Comparison of ENCODE assay signal across 26 cellular contexts in genomic region chr2:175275499-175275898, GRCh38.
DNase-seq lines count a peak whose midpoint lies in the region; TF ChIP-seq lines count a peak whose summit lies in the region.
"Had no signal": no experiment of that assay in that cellular context is flagged by ENCODE, and none has a peak within 500 bp of the region (broad histone marks: within the 10 kb centered on the region; RNA-seq: fewer than 3 reads in every experiment).

No MANE protein-coding gene starts in this region.

- no peaks in the 10 kb centered on the region for H3K9me2 ChIP-seq in SK-N-SH

- POLR2A ChIA-PET in SK-N-SH (lab: Yijun Ruan, JAX): no interaction called here

- no peaks in the 10 kb centered on the region for H3K9me3 ChIP-seq in SK-N-SH
- no peaks in the 10 kb centered on the region for H3K9me3 ChIP-seq in spleen
- H3K9me3 ChIP-seq: gastrocnemius medialis, HAP-1, uterus had no signal

- WGBS in SK-N-SH (ENCODE audit: low lambda C conversion rate): 0% methylated on average over 1 of the region's 1 CpG
- WGBS in spleen, 5 donors: 25 to 52% (median 40%) methylated on average over 1 of the region's 1 CpG

- H3K4me1 Mint-ChIP-seq in mesothelial cell of epicardium: peaks cover 7% of the 10 kb centered on the region
- H3K4me1 Mint-ChIP-seq: memory B cell had no signal

- H3K27ac Mint-ChIP-seq in mesothelial cell of epicardium: no peak overlapping the region
- H3K27ac Mint-ChIP-seq: activated CD8-positive, alpha-beta T cell treated with anti-CD3 and anti-CD28 coated beads for 36 hours; memory B cell; progenitor cell of endocrine pancreas; T-helper 1 cell treated with Interleukin-12 subunit alpha and Interleukin-12 subunit beta and Interleukin-4 antibody, amounts not matched to agents 30 μg/mL and 1 μg/mL, for 36 hours had no signal

- H3K4me3 ChIP-seq in SK-N-SH (ENCODE audit: low read depth in 2 of 2, low read length in 1 of 2) (no peak overlapping the region), spleen (no peak overlapping the region)
- H3K4me3 ChIP-seq: dorsolateral prefrontal cortex, gastrocnemius medialis, GM12878, HAP-1, hepatocyte, K562, uterus had no signal

- H3K79me2 ChIP-seq in SK-N-SH (ENCODE audit: insufficient read depth): no peaks in the 10 kb centered on the region
- H3K79me2 ChIP-seq: hepatocyte had no signal

- no peaks in the 10 kb centered on the region for H4K20me1 ChIP-seq in SK-N-SH (ENCODE audit: insufficient read depth)

- H3K4me1 ChIP-seq in SK-N-SH (ENCODE audit: control insufficient read depth in 1 of 2, insufficient read depth in 2 of 2, low read depth in 1 of 2, low read length in 1 of 2): peaks cover 0 to 7% of the 10 kb centered on the region in 2 experiments; a peak in 1 of 4 replicates
- no peaks in the 10 kb centered on the region for H3K4me1 ChIP-seq in spleen
- H3K4me1 ChIP-seq: gastrocnemius medialis, HAP-1, uterus had no signal

- H3K27me3 ChIP-seq in SK-N-SH (ENCODE audit: insufficient read depth) (no peaks in the 10 kb centered on the region; the same call in 1 of the 2 replicates), spleen (replicated peaks in 1 of 7) (no peaks in the 10 kb centered on the region)
- H3K27me3 ChIP-seq: gastrocnemius medialis had no signal

- no peak overlapping the region for H3K9ac ChIP-seq in SK-N-SH

- H3F3A ChIP-seq in SK-N-SH (replicated peaks; ENCODE audit: insufficient read depth): no peaks in the 10 kb centered on the region

- intact Hi-C loops in spleen (cut with DNase I; ENCODE audit: low total_unique reads): no loop called here

- no peak overlapping the region for H3K4me3 Mint-ChIP-seq in mesothelial cell of epicardium
- H3K4me3 Mint-ChIP-seq: activated CD8-positive, alpha-beta T cell treated with anti-CD3 and anti-CD28 coated beads for 36 hours; memory B cell; T-helper 1 cell treated with Interleukin-12 subunit alpha and Interleukin-12 subunit beta and Interleukin-4 antibody, amounts not matched to agents 30 μg/mL and 1 μg/mL, for 36 hours had no signal

- no peak overlapping the region for H2AFZ ChIP-seq in SK-N-SH (ENCODE audit: low read depth)
- H2AFZ ChIP-seq: hepatocyte had no signal

- no peak overlapping the region for H3K4me2 ChIP-seq in SK-N-SH
- H3K4me2 ChIP-seq: hepatocyte had no signal

- TF ChIP-seq CTCF in SK-N-SH (IDR thresholded peaks at IDR 0.05) (no peak), mesothelial cell of epicardium (IDR thresholded peaks at IDR 0.05; ENCODE audit: unreplicated experiment) (no peak), spleen (IDR thresholded peaks at IDR 0.05 in 8 of 11, conservative IDR thresholded peaks at IDR 0.05 in 3 of 11) (no peak)

- no peak overlapping the region for H3K27ac ChIP-seq in SK-N-SH (ENCODE audit: low read depth in 2 of 2, low read length in 1 of 2)
- no peak overlapping the region for H3K27ac ChIP-seq in spleen
- H3K27ac ChIP-seq: C4-2B, dorsolateral prefrontal cortex, gastrocnemius medialis, hepatocyte, uterus had no signal

- CTCF ChIA-PET in SK-N-SH (lab: Yijun Ruan, JAX): interaction anchor here (0.9 to 1.8 kb wide), 6 partner anchors 12 to 822 kb away, joined by 3 to 9 read pairs (median 4); no protein-coding TSS in a partner anchor

- DNase-seq in COLO829 (ENCODE audit: low spot score): peak; percentile 19
- DNase-seq in COR-L47 (lab: John Stamatoyannopoulos, UW): peak; percentile 79
- peak; percentile 30 for DNase-seq in NCI-H2081 treated with DMSO at 0.1 percent for 48 hours (lab: John Stamatoyannopoulos, UW)
- DNase-seq in SK-N-SH: peak; percentile 37
- no peak for DNase-seq in mesothelial cell of epicardium (ENCODE audit: low spot score in 2 of 2, unreplicated experiment in 2 of 2)
- no peak for DNase-seq in spleen
- DNase-seq in HCEC 1CT: no peak
- DNase-seq: activated CD4-positive, CD25-positive, alpha-beta regulatory T cell treated with anti-CD3 and anti-CD28 coated beads, Interleukin-2, amount 50 U/mL, for 72 hours; activated CD8-positive, alpha-beta T cell treated with anti-CD3 and anti-CD28 coated beads for 36 hours; Calu3; cerebellar nuclear complex; dorsolateral prefrontal cortex; EL; gastrocnemius medialis; NCI-H1694; NCI-H526 treated with DMSO at 0.1 percent for 48 hours; stimulated activated naive CD4-positive, alpha-beta T cell treated with Interleukin-2 at 50 U/mL for 16 hours; uterus had no signal

- H3K9me3 Mint-ChIP-seq in mesothelial cell of epicardium: no peaks in the 10 kb centered on the region
- H3K9me3 Mint-ChIP-seq: activated CD8-positive, alpha-beta T cell treated with anti-CD3 and anti-CD28 coated beads for 36 hours; memory B cell; T-helper 1 cell treated with Interleukin-12 subunit alpha and Interleukin-12 subunit beta and Interleukin-4 antibody, amounts not matched to agents 30 μg/mL and 1 μg/mL, for 36 hours had no signal

- peaks cover 78% of the 10 kb centered on the region for H3K27me3 Mint-ChIP-seq in mesothelial cell of epicardium (ENCODE audit: low read depth)

- TF ChIP-seq RAD21 in SK-N-SH (IDR thresholded peaks at IDR 0.05; ENCODE audit: low read length): no peak

- H3K36me3 ChIP-seq in SK-N-SH (replicated peaks in 1 of 2; ENCODE audit: control insufficient read depth in 1 of 2, insufficient read depth in 2 of 2, low read length in 1 of 2) (no peaks in the 10 kb centered on the region), spleen (no peaks in the 10 kb centered on the region)
- H3K36me3 ChIP-seq: gastrocnemius medialis, HAP-1, uterus had no signal

- TF ChIP-seq EP300 in SK-N-SH (IDR thresholded peaks at IDR 0.05; ENCODE audit: borderline replicate concordance in 1 of 2, low read depth in 1 of 2, low read length in 1 of 2): peak in 1 of 2 experiments; percentile 18; a peak in 1 of 4 replicates

- TF ChIP-seq POLR2A in spleen (IDR thresholded peaks at IDR 0.05): no peak

- H3K36me3 Mint-ChIP-seq in mesothelial cell of epicardium: no peaks in the 10 kb centered on the region
- H3K36me3 Mint-ChIP-seq: memory B cell had no signal

TF ChIP-seq in SK-N-SH, 30 proteins besides CTCF, POLR2A, EP300 and RAD21:
- TF ChIP-seq TCF12 (IDR thresholded peaks at IDR 0.05): peak; percentile 35; the same call in 1 of the 2 replicates
- no peak for TF ChIP-seq IRF3 (IDR thresholded peaks at IDR 0.05; ENCODE audit: low read depth, low read length)
- TF ChIP-seq RXRA (IDR thresholded peaks at IDR 0.05; ENCODE audit: borderline replicate concordance, low read depth): no peak
- no peak for TF ChIP-seq USF2 (IDR thresholded peaks at IDR 0.05; ENCODE audit: borderline replicate concordance, low read depth, low read length)
- no peak for TF ChIP-seq JUND (IDR thresholded peaks at IDR 0.05)
- TF ChIP-seq GATA2 (CRISPR knock-in tag; IDR thresholded peaks at IDR 0.05): peak; percentile 49

Comparison
In these comparisons a context has a peak if more than half of its experiments do, and no peak if none do; other contexts are left out.
1. DNase-seq: peak in COLO829 (single experiment), COR-L47 (single experiment), NCI-H2081 treated with DMSO at 0.1 percent for 48 hours (single experiment) and SK-N-SH (single experiment); none in mesothelial cell of epicardium (0 of 2), spleen (single experiment) and HCEC 1CT (single experiment).